In the genomic region with DNA sequence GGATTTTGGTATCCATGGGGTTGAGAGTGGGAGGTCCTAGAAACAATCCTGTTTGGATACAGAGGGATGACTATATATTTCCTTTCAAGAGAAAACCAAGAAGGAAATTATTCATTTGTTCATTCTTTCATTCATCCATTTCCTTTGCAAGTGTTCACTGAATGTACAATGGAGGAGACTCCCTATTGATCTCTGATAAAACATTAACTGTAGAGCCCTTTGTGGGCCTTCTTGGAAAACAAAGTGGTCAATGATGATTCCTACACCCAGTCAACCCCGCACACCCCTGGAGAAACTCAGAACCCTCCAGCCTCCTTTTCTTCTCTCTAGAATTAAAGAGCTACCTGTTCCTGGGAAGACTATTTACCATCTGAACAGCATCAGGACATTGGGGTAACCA, we compare ENCODE assay signal across 33 cellular contexts.
"Had no signal": no experiment of that assay in that cellular context is flagged by ENCODE, and none has a peak within 500 bp of the region (broad histone marks: within the 10 kb centered on the region; RNA-seq: fewer than 3 reads in every experiment).

No MANE protein-coding gene starts in this region.

- ATAC-seq: activated naive CD4-positive, alpha-beta T cell treated with anti-CD3 and anti-CD28 coated beads, Interleukin-2, amount 50 U/mL, for 72 hours; activated naive CD8-positive, alpha-beta T cell treated with anti-CD3 and anti-CD28 coated beads, Interleukin-2, amount 50 U/mL, for 24 hours; activated T-cell treated with anti-CD3 and anti-CD28 coated beads, Interleukin-2, amount 50 U/mL, for 4 hours; activated T-cell treated with anti-CD3 and anti-CD28 coated beads, Interleukin-2, amount 50 U/mL, for 72 hours; activated T-helper 17 cell treated with anti-CD3 and anti-CD28 coated beads, Interleukin-2, amount 50 U/mL, for 72 hours; body of pancreas had no signal

- DNase-seq: activated effector memory CD4-positive, alpha-beta T cell treated with anti-CD3 and anti-CD28 coated beads, Interleukin-2, amount 50 U/mL, for 16 hours; activated effector memory CD4-positive, alpha-beta T cell treated with Interleukin-2 at 50 U/mL for 16 hours; activated gamma-delta T cell; activated gamma-delta T cell treated with Interleukin-2 at 50 U/mL for 16 hours; activated naive CD4-positive, alpha-beta T cell; activated naive CD4-positive, alpha-beta T cell treated with anti-CD3 and anti-CD28 coated beads for 36 hours; activated naive CD4-positive, alpha-beta T cell treated with anti-CD3 and anti-CD28 coated beads, Interleukin-2, amount 10 ng/mL, durations not matched to agents 7 days and 5 days; activated naive CD4-positive, alpha-beta T cell treated with anti-CD3 and anti-CD28 coated beads, Interleukin-2, amount 50 U/mL, for 16 hours; activated naive CD4-positive, alpha-beta T cell treated with Interleukin-2 at 50 U/mL for 16 hours; activated naive CD8-positive, alpha-beta T cell treated with anti-CD3 and anti-CD28 coated beads for 36 hours; activated naive CD8-positive, alpha-beta T cell treated with anti-CD3 and anti-CD28 coated beads, Interleukin-2, amount 10 ng/mL, durations not matched to agents 7 days and 5 days; activated naive CD8-positive, alpha-beta T cell treated with anti-CD3 and anti-CD28 coated beads, Interleukin-2, amount 50 U/mL, for 24 hours; activated T-cell treated with anti-CD3 and anti-CD28 coated beads, Interleukin-2, amount 50 U/mL, for 1 hour; activated T-cell treated with anti-CD3 and anti-CD28 coated beads, Interleukin-2, amount 50 U/mL, for 24 hours; activated T-cell treated with anti-CD3 and anti-CD28 coated beads, Interleukin-2, amount 50 U/mL, for 4 hours; activated T-cell treated with anti-CD3 and anti-CD28 coated beads, Interleukin-2, amount 50 U/mL, for 48 hours; activated T-cell treated with anti-CD3 and anti-CD28 coated beads, Interleukin-2, amount 50 U/mL, for 72 hours; adrenal gland; amniotic stem cell; amygdala; anterior cingulate cortex; aorta; body of pancreas; brain microvascular endothelial cell; central memory CD4-positive, alpha-beta T cell; cerebellar nuclear complex had no signal

- FAIRE-seq: astrocyte, bronchial epithelial cell had no signal

- H3K27ac ChIP-seq: adrenal gland, ascending aorta, body of pancreas, brain microvascular endothelial cell, breast epithelium, cardiac muscle cell had no signal

- H3K4me1 ChIP-seq: breast epithelium had no signal

- H3K36me3 ChIP-seq: adrenal gland, ascending aorta, brain microvascular endothelial cell, breast epithelium, cardiac muscle cell had no signal

- H3K27me3 ChIP-seq: adrenal gland, ascending aorta, body of pancreas, brain microvascular endothelial cell, breast epithelium, cardiac muscle cell had no signal

- H3K4me3 ChIP-seq: adrenal gland, ascending aorta, body of pancreas, breast epithelium, cardiac muscle cell had no signal
